Comparison of ENCODE assay signal across 22 cellular contexts in the genomic region with DNA sequence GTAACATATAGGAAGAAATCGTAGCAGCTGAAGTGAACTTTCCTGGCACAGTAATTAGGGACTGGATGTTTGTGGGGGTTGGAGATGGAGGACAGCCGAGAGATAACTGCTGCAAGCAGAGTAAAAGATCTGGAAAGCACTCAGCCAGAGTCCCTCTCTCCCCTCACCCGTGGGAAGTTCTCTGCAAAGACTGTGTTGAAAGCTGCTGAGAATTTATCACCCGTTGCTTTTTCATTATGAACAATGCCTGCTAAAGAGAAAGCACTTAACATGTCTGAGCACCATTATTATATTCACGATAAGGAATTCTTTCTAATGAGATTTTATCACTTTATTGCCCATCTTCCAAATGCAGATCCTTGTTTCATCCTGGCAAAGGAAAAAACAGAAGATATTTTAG.
DNase-seq lines count a peak whose midpoint lies in the region; TF ChIP-seq lines count a peak whose summit lies in the region.
"Had no signal": no experiment of that assay in that cellular context is flagged by ENCODE, and none has a peak within 500 bp of the region (broad histone marks: within the 10 kb centered on the region; RNA-seq: fewer than 3 reads in every experiment).

No MANE protein-coding gene starts in this region.

- CTCF ChIA-PET in SK-N-SH (lab: Yijun Ruan, JAX): no interaction called here

- TF ChIP-seq EP300 in SK-N-SH (IDR thresholded peaks at IDR 0.05; ENCODE audit: borderline replicate concordance in 1 of 2, low read depth in 1 of 2, low read length in 1 of 2): peak in 1 of 2 experiments; percentile 6; a peak in 1 of 4 replicates

- H3K9me3 Mint-ChIP-seq in nephron: peaks cover 8% of the 10 kb centered on the region

- peak overlapping the region in 1 of 2 experiments; percentile 23; a peak in 1 of 4 replicates for H3K27ac ChIP-seq in SK-N-SH (ENCODE audit: low read depth in 2 of 2, low read length in 1 of 2)
- H3K27ac ChIP-seq: 22Rv1, GM23248, SJSA1 had no signal

- no peaks in the 10 kb centered on the region for H3K36me3 ChIP-seq in SK-N-SH (replicated peaks in 1 of 2; ENCODE audit: control insufficient read depth in 1 of 2, insufficient read depth in 2 of 2, low read length in 1 of 2)
- H3K36me3 ChIP-seq: SJSA1 had no signal

- H3K27me3 Mint-ChIP-seq in nephron (ENCODE audit: low read depth): peaks cover 10% of the 10 kb centered on the region

- H3K9me2 ChIP-seq in SK-N-SH: no peaks in the 10 kb centered on the region

- no peaks in the 10 kb centered on the region for H3K27me3 ChIP-seq in SK-N-SH (ENCODE audit: insufficient read depth)
- H3K27me3 ChIP-seq: SJSA1 had no signal

- POLR2A ChIA-PET in SK-N-SH (lab: Yijun Ruan, JAX): no interaction called here

- no peak overlapping the region for H3K4me3 ChIP-seq in SK-N-SH (ENCODE audit: low read depth in 2 of 2, low read length in 1 of 2)
- H3K4me3 ChIP-seq: GM23248, SJSA1 had no signal

- no peaks in the 10 kb centered on the region for H3K79me2 ChIP-seq in SK-N-SH (ENCODE audit: insufficient read depth)

- peak overlapping the region; percentile 44 to 62 (median 58) for H3K27ac Mint-ChIP-seq in nephron
- H3K27ac Mint-ChIP-seq: CD4-positive, CD25-positive, alpha-beta regulatory T cell had no signal

- peak overlapping the region in 1 of 3 experiments; percentile 31 for H3K4me3 Mint-ChIP-seq in nephron
- H3K4me3 Mint-ChIP-seq: CD4-positive, CD25-positive, alpha-beta regulatory T cell had no signal

- H3K4me1 Mint-ChIP-seq in nephron: peaks cover 38% of the 10 kb centered on the region
- H3K4me1 Mint-ChIP-seq: CD4-positive, CD25-positive, alpha-beta regulatory T cell had no signal

- no peaks in the 10 kb centered on the region for H3K36me3 Mint-ChIP-seq in nephron (ENCODE audit: low read depth)
- H3K36me3 Mint-ChIP-seq: CD4-positive, CD25-positive, alpha-beta regulatory T cell had no signal

- DNase-seq in NCI-H1417 (lab: John Stamatoyannopoulos, UW) (peak in 2 of 3 experiments; percentile 10 to 71), NCI-H1417 treated with DMSO at 0.1 percent for 48 hours (lab: John Stamatoyannopoulos, UW) (no peak), SK-N-SH (peak; percentile 57), pons (ENCODE audit: low spot score) (no peak), DMS53 treated with DMSO at 0.1 percent for 48 hours (lab: John Stamatoyannopoulos, UW; ENCODE audit: unreplicated experiment) (no peak), GM03348 (ENCODE audit: low spot score) (no peak), NCI-H446 (lab: John Stamatoyannopoulos, UW) (no peak)
- DNase-seq: CD4-positive, CD25-positive, alpha-beta regulatory T cell; DND-41; GM23248; HCEC 1CT; KBM-7; MM.1S; NCI-H1048; NCI-H2029 treated with DMSO at 0.1 percent for 48 hours; NCI-H446 treated with DMSO at 0.1 percent for 48 hours; NCI-H526 treated with DMSO at 0.1 percent for 48 hours; OCI-M1; SW 1271 had no signal

- no peak overlapping the region for H3K9ac ChIP-seq in SK-N-SH
- H3K9ac ChIP-seq: GM23248 had no signal

- H2AFZ ChIP-seq in SK-N-SH (ENCODE audit: low read depth): peak overlapping the region; percentile 58; the same call in 1 of the 2 replicates
- H2AFZ ChIP-seq: GM23248 had no signal

- H3K4me1 ChIP-seq in SK-N-SH (ENCODE audit: control insufficient read depth in 1 of 2, insufficient read depth in 2 of 2, low read depth in 1 of 2, low read length in 1 of 2): peaks cover 0 to 14% of the 10 kb centered on the region in 2 experiments; a peak in 2 of 4 replicates
- H3K4me1 ChIP-seq: SJSA1 had no signal

- no peaks in the 10 kb centered on the region for H4K20me1 ChIP-seq in SK-N-SH (ENCODE audit: insufficient read depth)

- TF ChIP-seq CTCF in SK-N-SH (IDR thresholded peaks at IDR 0.05): no peak
- no peak for TF ChIP-seq CTCF in nephron (IDR thresholded peaks at IDR 0.05; ENCODE audit: unreplicated experiment in 3 of 3)

- no peak overlapping the region for H3K4me2 ChIP-seq in SK-N-SH

- peak; percentile 7; the same call in 1 of the 2 replicates for TF ChIP-seq RAD21 in SK-N-SH (IDR thresholded peaks at IDR 0.05; ENCODE audit: low read length)

- WGBS in SK-N-SH (ENCODE audit: low lambda C conversion rate): 23% methylated on average over 5 of the region's 5 CpGs

- H3F3A ChIP-seq in SK-N-SH (replicated peaks; ENCODE audit: insufficient read depth): no peaks in the 10 kb centered on the region

- H3K9me3 ChIP-seq in SK-N-SH: no peaks in the 10 kb centered on the region
- H3K9me3 ChIP-seq: SJSA1 had no signal

TF ChIP-seq in SK-N-SH, 30 proteins besides CTCF, POLR2A, EP300 and RAD21:
- TF ChIP-seq SIN3A (IDR thresholded peaks at IDR 0.05; ENCODE audit: borderline replicate concordance, low read depth, low read length) (no peak), CHD2 (IDR thresholded peaks at IDR 0.05; ENCODE audit: low read length, partially characterized antibody) (peak; percentile 35), RCOR1 (IDR thresholded peaks at IDR 0.05; ENCODE audit: low read length) (peak; percentile 81; the same call in 1 of the 2 replicates), JUND (IDR thresholded peaks at IDR 0.05) (no peak), FOSL2 (IDR thresholded peaks at IDR 0.05; ENCODE audit: borderline replicate concordance, low read depth) (no peak), TAF1 (IDR thresholded peaks at IDR 0.05; ENCODE audit: borderline replicate concordance, low read depth, low read length) (no peak)
TF ChIP-seq in SK-N-SH: peak in this region for 2.

Comparison
In these comparisons a context has a peak if more than half of its experiments do, and no peak if none do; other contexts are left out.
1. DNase-seq: peak in NCI-H1417 (2 of 3) and SK-N-SH (single experiment); none in NCI-H1417 treated with DMSO at 0.1 percent for 48 hours (single experiment), pons (single experiment), DMS53 treated with DMSO at 0.1 percent for 48 hours (single experiment), GM03348 (single experiment) and NCI-H446 (0 of 2).